In genomic region chr3:115875460-115875859, GRCh38 we compare ENCODE assay signal across 2 cellular contexts.
TF ChIP-seq lines count a peak whose summit lies in the region.

No MANE protein-coding gene starts in this region.

TF ChIP-seq in GM23338, 12 proteins besides CTCF, POLR2A, EP300 and RAD21 (continued from another document):
- TF ChIP-seq, protein P1, sequence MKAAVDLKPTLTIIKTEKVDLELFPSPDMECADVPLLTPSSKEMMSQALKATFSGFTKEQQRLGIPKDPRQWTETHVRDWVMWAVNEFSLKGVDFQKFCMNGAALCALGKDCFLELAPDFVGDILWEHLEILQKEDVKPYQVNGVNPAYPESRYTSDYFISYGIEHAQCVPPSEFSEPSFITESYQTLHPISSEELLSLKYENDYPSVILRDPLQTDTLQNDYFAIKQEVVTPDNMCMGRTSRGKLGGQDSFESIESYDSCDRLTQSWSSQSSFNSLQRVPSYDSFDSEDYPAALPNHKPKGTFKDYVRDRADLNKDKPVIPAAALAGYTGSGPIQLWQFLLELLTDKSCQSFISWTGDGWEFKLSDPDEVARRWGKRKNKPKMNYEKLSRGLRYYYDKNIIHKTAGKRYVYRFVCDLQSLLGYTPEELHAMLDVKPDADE (IDR thresholded peaks at IDR 0.05): no peak
- TF ChIP-seq REST (IDR thresholded peaks at IDR 0.05; ENCODE audit: unreplicated experiment) (no peak), CREB1 (CRISPR knock-in tag; IDR thresholded peaks at IDR 0.05; ENCODE audit: low read depth) (no peak), EZH2 (IDR thresholded peaks at IDR 0.05; ENCODE audit: low read depth, unreplicated experiment) (no peak), ZNF331 (CRISPR knock-in tag; IDR thresholded peaks at IDR 0.05; ENCODE audit: low read depth) (no peak)

TF ChIP-seq in WTC11, 78 proteins besides CTCF, POLR2A, EP300 and RAD21 (continued from another document):
- TF ChIP-seq CDX4 (CRISPR knock-in tag; IDR thresholded peaks at IDR 0.05; ENCODE audit: borderline replicate concordance) (no peak), TCF7 (CRISPR knock-in tag; IDR thresholded peaks at IDR 0.05; ENCODE audit: low read depth) (no peak), HMGXB4 (CRISPR knock-in tag; IDR thresholded peaks at IDR 0.05) (no peak), SOX15 (CRISPR knock-in tag; IDR thresholded peaks at IDR 0.05) (no peak), ZNF423 (CRISPR knock-in tag; IDR thresholded peaks at IDR 0.05) (no peak), ATF3 (CRISPR knock-in tag; conservative IDR thresholded peaks at IDR 0.05) (no peak), ZNF121 (CRISPR knock-in tag; IDR thresholded peaks at IDR 0.05) (no peak), NR1H2 (CRISPR knock-in tag; IDR thresholded peaks at IDR 0.05) (no peak), NFATC4 (CRISPR knock-in tag; IDR thresholded peaks at IDR 0.05) (no peak), NR2C2 (CRISPR knock-in tag; IDR thresholded peaks at IDR 0.05) (no peak), RELA (CRISPR knock-in tag; IDR thresholded peaks at IDR 0.05; ENCODE audit: borderline replicate concordance) (no peak), TP53 (CRISPR knock-in tag; IDR thresholded peaks at IDR 0.05) (no peak), RORB (CRISPR knock-in tag; IDR thresholded peaks at IDR 0.05) (no peak), MXD4 (CRISPR knock-in tag; IDR thresholded peaks at IDR 0.05; ENCODE audit: borderline replicate concordance) (no peak), NFE2L1 (CRISPR knock-in tag; IDR thresholded peaks at IDR 0.05) (no peak)
- TF ChIP-seq, protein P2, sequence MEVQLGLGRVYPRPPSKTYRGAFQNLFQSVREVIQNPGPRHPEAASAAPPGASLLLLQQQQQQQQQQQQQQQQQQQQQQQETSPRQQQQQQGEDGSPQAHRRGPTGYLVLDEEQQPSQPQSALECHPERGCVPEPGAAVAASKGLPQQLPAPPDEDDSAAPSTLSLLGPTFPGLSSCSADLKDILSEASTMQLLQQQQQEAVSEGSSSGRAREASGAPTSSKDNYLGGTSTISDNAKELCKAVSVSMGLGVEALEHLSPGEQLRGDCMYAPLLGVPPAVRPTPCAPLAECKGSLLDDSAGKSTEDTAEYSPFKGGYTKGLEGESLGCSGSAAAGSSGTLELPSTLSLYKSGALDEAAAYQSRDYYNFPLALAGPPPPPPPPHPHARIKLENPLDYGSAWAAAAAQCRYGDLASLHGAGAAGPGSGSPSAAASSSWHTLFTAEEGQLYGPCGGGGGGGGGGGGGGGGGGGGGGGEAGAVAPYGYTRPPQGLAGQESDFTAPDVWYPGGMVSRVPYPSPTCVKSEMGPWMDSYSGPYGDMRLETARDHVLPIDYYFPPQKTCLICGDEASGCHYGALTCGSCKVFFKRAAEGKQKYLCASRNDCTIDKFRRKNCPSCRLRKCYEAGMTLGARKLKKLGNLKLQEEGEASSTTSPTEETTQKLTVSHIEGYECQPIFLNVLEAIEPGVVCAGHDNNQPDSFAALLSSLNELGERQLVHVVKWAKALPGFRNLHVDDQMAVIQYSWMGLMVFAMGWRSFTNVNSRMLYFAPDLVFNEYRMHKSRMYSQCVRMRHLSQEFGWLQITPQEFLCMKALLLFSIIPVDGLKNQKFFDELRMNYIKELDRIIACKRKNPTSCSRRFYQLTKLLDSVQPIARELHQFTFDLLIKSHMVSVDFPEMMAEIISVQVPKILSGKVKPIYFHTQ (CRISPR knock-in tag; IDR thresholded peaks at IDR 0.05): no peak
- TF ChIP-seq, protein P3, sequence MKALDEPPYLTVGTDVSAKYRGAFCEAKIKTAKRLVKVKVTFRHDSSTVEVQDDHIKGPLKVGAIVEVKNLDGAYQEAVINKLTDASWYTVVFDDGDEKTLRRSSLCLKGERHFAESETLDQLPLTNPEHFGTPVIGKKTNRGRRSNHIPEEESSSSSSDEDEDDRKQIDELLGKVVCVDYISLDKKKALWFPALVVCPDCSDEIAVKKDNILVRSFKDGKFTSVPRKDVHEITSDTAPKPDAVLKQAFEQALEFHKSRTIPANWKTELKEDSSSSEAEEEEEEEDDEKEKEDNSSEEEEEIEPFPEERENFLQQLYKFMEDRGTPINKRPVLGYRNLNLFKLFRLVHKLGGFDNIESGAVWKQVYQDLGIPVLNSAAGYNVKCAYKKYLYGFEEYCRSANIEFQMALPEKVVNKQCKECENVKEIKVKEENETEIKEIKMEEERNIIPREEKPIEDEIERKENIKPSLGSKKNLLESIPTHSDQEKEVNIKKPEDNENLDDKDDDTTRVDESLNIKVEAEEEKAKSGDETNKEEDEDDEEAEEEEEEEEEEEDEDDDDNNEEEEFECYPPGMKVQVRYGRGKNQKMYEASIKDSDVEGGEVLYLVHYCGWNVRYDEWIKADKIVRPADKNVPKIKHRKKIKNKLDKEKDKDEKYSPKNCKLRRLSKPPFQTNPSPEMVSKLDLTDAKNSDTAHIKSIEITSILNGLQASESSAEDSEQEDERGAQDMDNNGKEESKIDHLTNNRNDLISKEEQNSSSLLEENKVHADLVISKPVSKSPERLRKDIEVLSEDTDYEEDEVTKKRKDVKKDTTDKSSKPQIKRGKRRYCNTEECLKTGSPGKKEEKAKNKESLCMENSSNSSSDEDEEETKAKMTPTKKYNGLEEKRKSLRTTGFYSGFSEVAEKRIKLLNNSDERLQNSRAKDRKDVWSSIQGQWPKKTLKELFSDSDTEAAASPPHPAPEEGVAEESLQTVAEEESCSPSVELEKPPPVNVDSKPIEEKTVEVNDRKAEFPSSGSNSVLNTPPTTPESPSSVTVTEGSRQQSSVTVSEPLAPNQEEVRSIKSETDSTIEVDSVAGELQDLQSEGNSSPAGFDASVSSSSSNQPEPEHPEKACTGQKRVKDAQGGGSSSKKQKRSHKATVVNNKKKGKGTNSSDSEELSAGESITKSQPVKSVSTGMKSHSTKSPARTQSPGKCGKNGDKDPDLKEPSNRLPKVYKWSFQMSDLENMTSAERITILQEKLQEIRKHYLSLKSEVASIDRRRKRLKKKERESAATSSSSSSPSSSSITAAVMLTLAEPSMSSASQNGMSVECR (CRISPR knock-in tag; IDR thresholded peaks at IDR 0.05; ENCODE audit: borderline replicate concordance): no peak
